ENCODE assay signal across 8 cellular contexts in the genomic region with DNA sequence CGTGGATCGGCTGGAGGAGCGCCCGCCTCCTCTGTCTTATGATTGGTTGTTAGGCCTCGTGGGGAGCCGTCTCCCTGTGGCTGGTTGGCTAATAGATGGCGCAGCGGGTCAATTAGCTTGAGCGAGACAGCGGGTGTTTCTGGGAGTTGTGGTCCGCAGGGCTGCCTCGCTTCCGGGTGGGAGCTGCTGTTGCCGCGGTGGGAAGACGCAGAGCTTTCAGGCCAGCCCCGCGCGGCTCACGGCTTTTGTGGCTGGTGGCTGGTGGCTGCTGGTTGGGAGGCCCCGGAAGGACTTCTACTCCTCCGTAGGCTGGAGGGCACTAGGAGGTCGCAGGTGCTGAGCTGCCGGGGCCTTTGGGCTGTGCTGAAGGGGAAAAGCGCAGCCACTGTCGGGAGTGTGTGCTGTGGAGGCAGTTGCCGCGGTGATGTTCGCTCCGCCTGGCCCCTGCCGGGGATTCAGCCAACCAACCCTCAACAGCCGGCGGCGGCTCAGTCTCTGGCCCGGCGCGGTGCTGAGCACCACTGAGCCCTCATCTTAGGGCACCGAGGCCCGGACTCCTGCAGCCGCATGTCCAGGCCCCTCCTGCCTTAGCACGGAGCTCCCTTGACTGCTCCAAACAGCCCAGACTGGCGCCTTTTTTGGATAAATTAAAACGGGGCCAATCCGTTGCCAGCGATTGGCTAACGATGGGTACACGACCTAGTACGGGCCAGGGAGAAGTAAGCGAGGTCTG. TPM values are rescaled to one million over a fixed set of nuclear protein-coding genes. Genes with fewer than 3 reads are reported as not detected.
DNase-seq lines count a peak whose midpoint lies in the region; ATAC-seq and TF ChIP-seq lines count a peak whose summit lies in the region.

No MANE protein-coding gene starts in this region.

- ATAC-seq in DND-41 (ENCODE audit: insufficient read depth, low read depth) = peak; percentile 87
- peak; percentile 86 for ATAC-seq in GM21786 (IDR thresholded peaks at IDR 0.05; ENCODE audit: unreplicated experiment)
- peak; percentile 78 to 80 for ATAC-seq in naive B cell (ENCODE audit: low read depth in 2 of 2)
- ATAC-seq in stimulated activated effector memory CD8-positive, alpha-beta T cell treated with anti-CD3 and anti-CD28 coated beads, Interleukin-12 subunit alpha, Interleukin-12 subunit beta, amount 100 ng/mL, for 72 hours = peak; percentile 90

- H3K4me1 Mint-ChIP-seq in naive B cell = peaks cover 18 to 46% (median 37%) of the 10 kb centered on the region in 3 donors
- H3K4me1 Mint-ChIP-seq in stimulated activated effector memory CD8-positive, alpha-beta T cell treated with anti-CD3 and anti-CD28 coated beads, Interleukin-12 subunit alpha, Interleukin-12 subunit beta, amount 100 ng/mL, for 72 hours = peaks cover 52% of the 10 kb centered on the region

- peaks cover 4 to 5% of the 10 kb centered on the region in 2 donors for H3K36me3 Mint-ChIP-seq in naive B cell
- H3K36me3 Mint-ChIP-seq in stimulated activated effector memory CD8-positive, alpha-beta T cell treated with anti-CD3 and anti-CD28 coated beads, Interleukin-12 subunit alpha, Interleukin-12 subunit beta, amount 100 ng/mL, for 72 hours = peaks cover 17% of the 10 kb centered on the region

- H3K9ac ChIP-seq in DND-41 (ENCODE audit: low read depth, low read length) (peak overlapping the region; percentile 75), KMS-11 (peak overlapping the region; percentile 91)

- no peaks in the 10 kb centered on the region for H3K27me3 Mint-ChIP-seq in naive B cell

- H4K20me1 ChIP-seq in DND-41 (ENCODE audit: insufficient read depth, low read length) (peaks cover 7% of the 10 kb centered on the region), KMS-11 (ENCODE audit: insufficient read depth) (no peaks in the 10 kb centered on the region)

- H3K79me2 ChIP-seq in DND-41 (ENCODE audit: insufficient read depth, low read length) = peaks cover 21% of the 10 kb centered on the region
- peaks cover 9% of the 10 kb centered on the region; the same call in 1 of the 2 replicates for H3K79me2 ChIP-seq in KMS-11 (ENCODE audit: insufficient read depth, low read depth)

- H3K27me3 ChIP-seq in DND-41 (ENCODE audit: insufficient read depth, low read length, poor library complexity) (no peaks in the 10 kb centered on the region), KMS-11 (ENCODE audit: insufficient read depth, low read depth) (no peaks in the 10 kb centered on the region), Peyer's patch (no peaks in the 10 kb centered on the region)

- peaks cover 0 to 3% (median 0%) of the 10 kb centered on the region in 7 donors for H3K9me3 Mint-ChIP-seq in naive B cell
- no peaks in the 10 kb centered on the region for H3K9me3 Mint-ChIP-seq in stimulated activated effector memory CD8-positive, alpha-beta T cell treated with anti-CD3 and anti-CD28 coated beads, Interleukin-12 subunit alpha, Interleukin-12 subunit beta, amount 100 ng/mL, for 72 hours

- H3K4me2 ChIP-seq in DND-41 (ENCODE audit: insufficient read depth, low read length) (peak overlapping the region; percentile 99), KMS-11 (peak overlapping the region; percentile 90; the same call in 1 of the 2 replicates)

- H3K9me3 ChIP-seq in DND-41 (ENCODE audit: insufficient read depth, low read length, severe bottlenecking) (peaks cover 2% of the 10 kb centered on the region), Peyer's patch (no peaks in the 10 kb centered on the region)

- H2AFZ ChIP-seq in DND-41 (ENCODE audit: low read depth, low read length) (peak overlapping the region; percentile 100), KMS-11 (ENCODE audit: low read depth) (peak overlapping the region; percentile 93)

- H3K27ac ChIP-seq in DND-41 (ENCODE audit: low read length) (peak overlapping the region; percentile 98), KMS-11 (peak overlapping the region; percentile 85), Peyer's patch (peak overlapping the region; percentile 91 to 98 (median 94))

- H3K4me3 Mint-ChIP-seq in naive B cell = peak overlapping the region; percentile 91 to 100 (median 99)
- H3K4me3 Mint-ChIP-seq in stimulated activated effector memory CD8-positive, alpha-beta T cell treated with anti-CD3 and anti-CD28 coated beads, Interleukin-12 subunit alpha, Interleukin-12 subunit beta, amount 100 ng/mL, for 72 hours = peak overlapping the region; percentile 91

- peak; percentile 97 for DNase-seq in DND-41
- peak; percentile 95 to 99 (median 98) for DNase-seq in Peyer's patch
- peak; percentile 82 to 90 for DNase-seq in activated T-helper 1 cell treated with anti-CD3 and anti-CD28 coated beads, Interleukin-2, amount 50 U/mL, for 16 hours (ENCODE audit: low read depth in 1 of 2, low spot score in 1 of 2)
- peak; percentile 96 for DNase-seq in fibroblast of gingiva (ENCODE audit: low read depth)
- DNase-seq in naive B cell = peak; percentile 95
- peak; percentile 83 to 94 for DNase-seq in stimulated activated effector memory CD8-positive, alpha-beta T cell treated with anti-CD3 and anti-CD28 coated beads, Interleukin-12 subunit alpha, Interleukin-12 subunit beta, amount 100 ng/mL, for 72 hours (ENCODE audit: low spot score in 2 of 2)

- H3K4me3 ChIP-seq in DND-41 (ENCODE audit: low read depth in 1 of 2, low read length in 2 of 2) (peak overlapping the region; percentile 82 to 97), KMS-11 (IDR thresholded peaks at IDR 0.05; ENCODE audit: insufficient read depth, low read depth, low read length) (no peak overlapping the region), Peyer's patch (peak overlapping the region; percentile 64 to 82 (median 68))

- H3K36me3 ChIP-seq in DND-41 (ENCODE audit: insufficient read depth, low read length) = no peaks in the 10 kb centered on the region; the same call in 1 of the 2 replicates
- no peaks in the 10 kb centered on the region for H3K36me3 ChIP-seq in KMS-11 (ENCODE audit: insufficient read depth)
- no peaks in the 10 kb centered on the region for H3K36me3 ChIP-seq in Peyer's patch

- peak; percentile 48 to 60 for TF ChIP-seq POLR2A in Peyer's patch (IDR thresholded peaks at IDR 0.05)

- no peak for TF ChIP-seq CTCF in DND-41 (IDR thresholded peaks at IDR 0.05; ENCODE audit: borderline replicate concordance, extremely low read depth, low read length, poor library complexity, severe bottlenecking)
- no peak for TF ChIP-seq CTCF in KMS-11 (conservative IDR thresholded peaks at IDR 0.05; ENCODE audit: low read depth, low read length)
- TF ChIP-seq CTCF in Peyer's patch (IDR thresholded peaks at IDR 0.05) = no peak

- H3K27ac Mint-ChIP-seq in naive B cell = peak overlapping the region; percentile 94 to 99 (median 99)
- peak overlapping the region; percentile 96 for H3K27ac Mint-ChIP-seq in stimulated activated effector memory CD8-positive, alpha-beta T cell treated with anti-CD3 and anti-CD28 coated beads, Interleukin-12 subunit alpha, Interleukin-12 subunit beta, amount 100 ng/mL, for 72 hours

- H3K4me1 ChIP-seq in DND-41 (ENCODE audit: insufficient read depth, low read length) = peaks cover 34% of the 10 kb centered on the region
- peaks cover 12% of the 10 kb centered on the region for H3K4me1 ChIP-seq in KMS-11 (ENCODE audit: low read depth, poor library complexity, severe bottlenecking)
- H3K4me1 ChIP-seq in Peyer's patch = peaks cover 0 to 16% (median 2%) of the 10 kb centered on the region in 4 donors

RNA-seq across cellular contexts. Expression of a gene that starts 0.7 kb away (rescaled TPM):
- 1 to 10 TPM in 3 of 4 donors, not detected in 1; 1.6 to 5.8 (median 3.7) TPM for total RNA-seq in Peyer's patch
- 10 to 100 TPM; 15.6 to 44.9 (median 20.4) TPM for polyA plus RNA-seq in naive B cell (ENCODE audit: low read depth in 6 of 6)

RNA-seq across cellular contexts. Expression of a gene that starts 24.9 kb away (rescaled TPM):
- 10 to 100 TPM; 23.9 to 53.8 (median 30.6) TPM for total RNA-seq in Peyer's patch
- polyA plus RNA-seq in naive B cell (ENCODE audit: low read depth in 6 of 6) = 100 to 1,000 TPM in 1 of 6 donors, 10 to 100 TPM in 5; 67.7 to 100 (median 72.2) TPM
